15 cellular contexts compared by ENCODE assay signal in genomic region chr4:134132086-134132783, GRCh38.
"Had no signal": no experiment of that assay in that cellular context is flagged by ENCODE, and none has a peak within 500 bp of the region (broad histone marks: within the 10 kb centered on the region; RNA-seq: fewer than 3 reads in every experiment).

No MANE protein-coding gene starts in this region.

- H3K27me3 Mint-ChIP-seq: activated B cell treated with CpG ODN at 0.5 μM for 24 hours; activated CD4-positive, alpha-beta T cell treated with anti-CD3 and anti-CD28 coated beads, Interleukin-2, amount 10 ng/mL, durations not matched to agents 7 days and 5 days; activated naive CD4-positive, alpha-beta T cell treated with anti-CD3 and anti-CD28 coated beads, Interleukin-2, amount 10 ng/mL, durations not matched to agents 7 days and 5 days had no signal

- H3K27ac Mint-ChIP-seq: activated B cell treated with CpG ODN at 0.5 μM for 24 hours; activated CD4-positive, alpha-beta T cell treated with anti-CD3 and anti-CD28 coated beads, Interleukin-2, amount 10 ng/mL, durations not matched to agents 7 days and 5 days; activated naive CD4-positive, alpha-beta T cell treated with anti-CD3 and anti-CD28 coated beads, Interleukin-2, amount 10 ng/mL, durations not matched to agents 7 days and 5 days; activated T-helper 2 cell treated with anti-CD3 and anti-CD28 coated beads, Interferon-gamma antibody, Interleukin-2, Interleukin-4, amounts not matched to agents 10 μg/mL and 5 μg/mL and 100 μg/mL, durations not matched to agents 14 hours and 24 hours and 36 hours; nephron had no signal

- H3K4me1 Mint-ChIP-seq: activated B cell treated with CpG ODN at 0.5 μM for 24 hours; activated CD4-positive, alpha-beta T cell treated with anti-CD3 and anti-CD28 coated beads, Interleukin-2, amount 10 ng/mL, durations not matched to agents 7 days and 5 days; activated naive CD4-positive, alpha-beta T cell treated with anti-CD3 and anti-CD28 coated beads, Interleukin-2, amount 10 ng/mL, durations not matched to agents 7 days and 5 days; nephron had no signal

- ATAC-seq: left ventricle myocardium superior had no signal

- H3K36me3 Mint-ChIP-seq: activated naive CD4-positive, alpha-beta T cell treated with anti-CD3 and anti-CD28 coated beads, Interleukin-2, amount 10 ng/mL, durations not matched to agents 7 days and 5 days had no signal

- DNase-seq: activated B cell treated with CpG ODN at 0.5 μM for 24 hours; activated CD4-positive, alpha-beta T cell treated with anti-CD3 and anti-CD28 coated beads, Interleukin-2, amount 10 ng/mL, durations not matched to agents 7 days and 5 days; activated naive CD4-positive, alpha-beta T cell treated with anti-CD3 and anti-CD28 coated beads, Interleukin-2, amount 10 ng/mL, durations not matched to agents 7 days and 5 days; activated T-cell treated with anti-CD3 and anti-CD28 coated beads for 4 hours; adrenal gland; caudate nucleus; effector CD4-positive, alpha-beta T cell; kidney; left ventricle myocardium superior; mesenchymal stem cell; stimulated activated CD4-positive, alpha-beta T cell treated with anti-CD3 and anti-CD28 coated beads, Interleukin-2, amount 100 ng/mL, for 48 hours; stimulated activated naive CD4-positive, alpha-beta T cell treated with Interleukin-2 at 50 U/mL for 16 hours; testis had no signal

- H3K4me3 Mint-ChIP-seq: activated B cell treated with CpG ODN at 0.5 μM for 24 hours; activated CD4-positive, alpha-beta T cell treated with anti-CD3 and anti-CD28 coated beads, Interleukin-2, amount 10 ng/mL, durations not matched to agents 7 days and 5 days; activated naive CD4-positive, alpha-beta T cell treated with anti-CD3 and anti-CD28 coated beads, Interleukin-2, amount 10 ng/mL, durations not matched to agents 7 days and 5 days; nephron had no signal
